Comparison of ENCODE assay signal across 30 cellular contexts in the genomic region with DNA sequence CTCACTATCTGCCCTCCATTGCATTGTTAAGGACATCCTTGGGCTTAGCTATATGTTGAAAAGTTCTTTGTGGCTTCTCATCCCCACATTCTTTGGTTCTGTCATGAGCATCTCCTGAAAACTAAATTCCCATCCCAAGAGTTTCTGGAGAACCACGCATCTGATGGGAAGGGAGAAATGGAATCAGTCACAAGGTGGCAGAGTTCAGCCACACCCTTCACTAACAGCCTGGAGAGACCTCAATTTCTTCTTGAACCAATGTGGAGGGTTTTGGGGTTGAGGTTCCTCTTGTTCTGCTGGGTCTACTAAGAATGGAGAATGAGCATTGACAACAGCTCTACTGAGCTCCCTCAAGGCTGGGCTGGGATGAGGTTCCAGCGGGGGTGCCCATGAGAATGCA. TPM values are rescaled to one million over a fixed set of nuclear protein-coding genes. Genes with fewer than 3 reads are reported as not detected.
"Had no signal": no experiment of that assay in that cellular context is flagged by ENCODE, and none has a peak within 500 bp of the region (broad histone marks: within the 10 kb centered on the region; RNA-seq: fewer than 3 reads in every experiment).

No MANE protein-coding gene starts in this region.

- H3K4me1 Mint-ChIP-seq: mesothelial cell of epicardium; naive B cell; neural crest cell; stimulated activated memory B cell treated with anti-CD40 and anti-IgM and Interleukin-4, amounts not matched to agents 10 μg/mL and 1 μg/mL and 100 μg/mL, for 72 hours had no signal

- H3K4me1 ChIP-seq: parathyroid adenoma, spleen, testis, tibial nerve, upper lobe of left lung had no signal

- H3K27me3 Mint-ChIP-seq: naive B cell; natural killer cell treated with Interleukin-12 subunit alpha and Interleukin-12 subunit beta and Interleukin-15 and Interleukin-18, amount 100 ng/mL, for 72 hours; progenitor cell of endocrine pancreas; stimulated activated memory B cell treated with anti-CD40 and anti-IgM and Interleukin-4, amounts not matched to agents 10 μg/mL and 1 μg/mL and 100 μg/mL, for 72 hours had no signal

- H3K9ac ChIP-seq: parathyroid adenoma had no signal

- H3K9me3 ChIP-seq: mucosa of descending colon, spleen, testis, tibial nerve, upper lobe of left lung had no signal

- H3K4me3 ChIP-seq: coronary artery, mucosa of descending colon, skin epidermis, spleen, testis, tibial nerve, upper lobe of left lung had no signal

- DNase-seq: dermis blood vessel endothelial cell; effector memory CD4-positive, alpha-beta T cell; erythroblast; head of caudate nucleus; kidney; mesenchymal stem cell; mucosa of descending colon; naive B cell; spleen; stimulated activated CD4-positive, alpha-beta T cell treated with anti-CD3 and anti-CD28 coated beads, Interleukin-4, amount 100 ng/mL, for 4 hours; stimulated activated naive CD8-positive, alpha-beta T cell treated with anti-CD3 and anti-CD28 coated beads, Interleukin-15, Interleukin-2, amounts not matched to agents 100 U/mL and 50 U/mL, for 24 hours; substantia nigra; testis; upper lobe of left lung had no signal

- H3K36me3 ChIP-seq: spleen, tibial nerve, upper lobe of left lung had no signal

- FAIRE-seq: endometrium, frontal cortex, kidney, urothelium cell line had no signal

- H3K4me3 Mint-ChIP-seq: mesothelial cell of epicardium; naive B cell; natural killer cell treated with Interleukin-12 subunit alpha and Interleukin-12 subunit beta and Interleukin-15 and Interleukin-18, amount 100 ng/mL, for 72 hours; neural crest cell; stimulated activated memory B cell treated with anti-CD40 and anti-IgM and Interleukin-4, amounts not matched to agents 10 μg/mL and 1 μg/mL and 100 μg/mL, for 72 hours had no signal

- ATAC-seq: left lobe of liver; mucosa of descending colon; natural killer cell treated with Interleukin-12 subunit alpha and Interleukin-12 subunit beta and Interleukin-15 and Interleukin-18, amount 100 ng/mL, for 72 hours; stimulated activated memory B cell treated with anti-CD40 and anti-IgM and Interleukin-4, amounts not matched to agents 10 μg/mL and 1 μg/mL and 100 μg/mL, for 72 hours; stimulated activated naive CD8-positive, alpha-beta T cell treated with anti-CD3 and anti-CD28 coated beads, Interleukin-15, Interleukin-2, amounts not matched to agents 100 U/mL and 50 U/mL, for 24 hours had no signal

- H3K36me3 Mint-ChIP-seq: mesothelial cell of epicardium; naive B cell; natural killer cell treated with Interleukin-12 subunit alpha and Interleukin-12 subunit beta and Interleukin-15 and Interleukin-18, amount 100 ng/mL, for 72 hours; stimulated activated memory B cell treated with anti-CD40 and anti-IgM and Interleukin-4, amounts not matched to agents 10 μg/mL and 1 μg/mL and 100 μg/mL, for 72 hours had no signal

- H3K27ac ChIP-seq: coronary artery, parathyroid adenoma, skin epidermis, spleen, testis, tibial nerve, upper lobe of left lung had no signal

- H3K27me3 ChIP-seq: spleen, testis, tibial nerve, upper lobe of left lung had no signal

- H3K79me2 ChIP-seq: parathyroid adenoma had no signal

- H3K27ac Mint-ChIP-seq: mesothelial cell of epicardium; naive B cell; natural killer cell treated with Interleukin-12 subunit alpha and Interleukin-12 subunit beta and Interleukin-15 and Interleukin-18, amount 100 ng/mL, for 72 hours; progenitor cell of endocrine pancreas; stimulated activated memory B cell treated with anti-CD40 and anti-IgM and Interleukin-4, amounts not matched to agents 10 μg/mL and 1 μg/mL and 100 μg/mL, for 72 hours had no signal

- H3K9me3 Mint-ChIP-seq: natural killer cell treated with Interleukin-12 subunit alpha and Interleukin-12 subunit beta and Interleukin-15 and Interleukin-18, amount 100 ng/mL, for 72 hours; neural crest cell; stimulated activated memory B cell treated with anti-CD40 and anti-IgM and Interleukin-4, amounts not matched to agents 10 μg/mL and 1 μg/mL and 100 μg/mL, for 72 hours had no signal

- H2AFZ ChIP-seq: parathyroid adenoma had no signal

RNA-seq across cellular contexts. Expression of gene MAGEL2, which starts 15.6 kb away (rescaled TPM):
- total RNA-seq: dermis blood vessel endothelial cell; fibroblast of villous mesenchyme; left lobe of liver; lung microvascular endothelial cell; natural killer cell treated with Interleukin-12 subunit alpha and Interleukin-12 subunit beta and Interleukin-15 and Interleukin-18, amount 100 ng/mL, for 72 hours; osteoblast had no signal
